In genomic region chr14:31578266-31578665, GRCh38 we compare ENCODE assay signal across 26 cellular contexts. TPM values are rescaled to one million over a fixed set of nuclear protein-coding genes. Genes with fewer than 3 reads are reported as not detected.
DNase-seq lines count a peak whose midpoint lies in the region; ATAC-seq, FAIRE-seq and TF ChIP-seq lines count a peak whose summit lies in the region.
"Had no signal": no experiment of that assay in that cellular context is flagged by ENCODE, and none has a peak within 500 bp of the region (broad histone marks: within the 10 kb centered on the region; RNA-seq: fewer than 3 reads in every experiment).

No MANE protein-coding gene starts in this region.

- 54% methylated on average over 3 of the region's 3 CpGs for WGBS in liver
- 65% methylated on average over 3 of the region's 3 CpGs for WGBS in HepG2 (ENCODE audit: low lambda C conversion rate)
- 24 to 35% (median 30%) methylated on average over 3 of the region's 3 CpGs for WGBS in heart left ventricle, 4 donors
- WGBS in psoas muscle, 3 donors = 9 to 17% (median 14%) methylated on average over 3 of the region's 3 CpGs
- WGBS in body of pancreas, 2 donors = 43 to 56% methylated on average over 3 of the region's 3 CpGs

- H3K36me3 ChIP-seq in liver (ENCODE audit: control insufficient read depth in 4 of 4, insufficient read depth in 3 of 4, low read depth in 1 of 4, low read length in 3 of 4) = no peaks in the 10 kb centered on the region
- H3K36me3 ChIP-seq in HepG2 (replicated peaks in 1 of 2; ENCODE audit: control insufficient read depth in 1 of 2, insufficient read depth in 2 of 2, low read length in 2 of 2) = peaks cover 8 to 16% of the 10 kb centered on the region in 2 experiments; a peak in 4 of 5 replicates
- H3K36me3 ChIP-seq in heart left ventricle = no peaks in the 10 kb centered on the region
- no peaks in the 10 kb centered on the region for H3K36me3 ChIP-seq in psoas muscle (ENCODE audit: insufficient read depth in 1 of 2, low read depth in 1 of 2)
- H3K36me3 ChIP-seq in body of pancreas (replicated peaks in 1 of 2; ENCODE audit: insufficient read depth in 1 of 2, low read depth in 2 of 2) = no peaks in the 10 kb centered on the region
- H3K36me3 ChIP-seq in colonic mucosa = no peaks in the 10 kb centered on the region
- H3K36me3 ChIP-seq: ovary had no signal

- H3K4me3 ChIP-seq in liver (ENCODE audit: low read depth in 1 of 3, low read length in 3 of 3) (no peak overlapping the region), HepG2 (replicated peaks in 1 of 3; ENCODE audit: insufficient read depth in 1 of 3, low read depth in 2 of 3, low read length in 3 of 3) (no peak overlapping the region), heart left ventricle (peak overlapping the region in 5 of 12 donors; percentile 3 to 27 (median 9)), psoas muscle (no peak overlapping the region), body of pancreas (no peak overlapping the region), colonic mucosa (no peak overlapping the region)
- H3K4me3 ChIP-seq: BLaER1 treated with 17β-estradiol and CSF1 and Interleukin-3, amounts not matched to agents 10 nM and 100 nM; GM23338; ovary; skin epidermis; stomach had no signal

- no peak for TF ChIP-seq CTCF in liver (IDR thresholded peaks at IDR 0.05; ENCODE audit: low read depth, low read length, missing input control)
- TF ChIP-seq CTCF in HepG2 (CRISPR knock-in tag; IDR thresholded peaks at IDR 0.05) = no peak
- no peak for TF ChIP-seq CTCF in heart left ventricle (IDR thresholded peaks at IDR 0.05)
- TF ChIP-seq CTCF in psoas muscle (IDR thresholded peaks at IDR 0.05) = no peak
- no peak for TF ChIP-seq CTCF in body of pancreas (IDR thresholded peaks at IDR 0.05)
- TF ChIP-seq CTCF in colonic mucosa (IDR thresholded peaks at IDR 0.05) = no peak

- CTCF ChIA-PET in HepG2 (lab: Yijun Ruan, JAX; ENCODE audit: low intra/inter-chr PET ratio, low total read pairs) = no interaction called here

- no peak for FAIRE-seq in HepG2 (lab: Jason Lieb, UNC)
- FAIRE-seq: A204.1, colon, urothelium cell line had no signal

- no peaks in the 10 kb centered on the region for H4K20me1 ChIP-seq in HepG2 (ENCODE audit: insufficient read depth, low read length)
- H4K20me1 ChIP-seq: BLaER1 treated with 17β-estradiol and CSF1 and Interleukin-3, amounts not matched to agents 10 nM and 100 nM had no signal

- H3K4me1 ChIP-seq in liver (ENCODE audit: control insufficient read depth in 4 of 4, insufficient read depth in 4 of 4, low read length in 3 of 4) (no peaks in the 10 kb centered on the region), HepG2 (ENCODE audit: insufficient read depth, low read length) (peaks cover 10% of the 10 kb centered on the region), heart left ventricle (peaks cover 0 to 48% (median 17%) of the 10 kb centered on the region in 12 donors), psoas muscle (peaks cover 33% of the 10 kb centered on the region), body of pancreas (no peaks in the 10 kb centered on the region), colonic mucosa (no peaks in the 10 kb centered on the region)
- H3K4me1 ChIP-seq: BLaER1 treated with 17β-estradiol and CSF1 and Interleukin-3, amounts not matched to agents 10 nM and 100 nM had no signal

- no peaks in the 10 kb centered on the region for H3K9me3 ChIP-seq in liver (ENCODE audit: control insufficient read depth in 4 of 4, low read length in 3 of 4)
- no peaks in the 10 kb centered on the region for H3K9me3 ChIP-seq in HepG2 (ENCODE audit: low read length)
- H3K9me3 ChIP-seq in heart left ventricle = no peaks in the 10 kb centered on the region
- no peaks in the 10 kb centered on the region for H3K9me3 ChIP-seq in psoas muscle
- H3K9me3 ChIP-seq in body of pancreas = no peaks in the 10 kb centered on the region
- H3K9me3 ChIP-seq in colonic mucosa = no peaks in the 10 kb centered on the region
- H3K9me3 ChIP-seq: BLaER1 treated with 17β-estradiol and CSF1 and Interleukin-3, amounts not matched to agents 10 nM and 100 nM; ovary; stomach had no signal

- in situ Hi-C loops in HepG2 (cut with HindIII; ENCODE audit: extremely low pct_ligation_motif_present, low pct_unique_long_range_greater_than_20kb) = no loop called here

- intact Hi-C loops in HepG2 (cut with micrococcal nuclease; ENCODE audit: unreplicated experiment) (no loop called here), heart left ventricle (cut with DNase I) (no loop called here), psoas muscle (cut with DNase I) (no loop called here), body of pancreas (cut with DNase I) (no loop called here), colonic mucosa (cut with DNase I) (no loop called here)

- H3K27ac ChIP-seq in liver (ENCODE audit: low read depth in 1 of 2, low read length in 2 of 2) = no peak overlapping the region
- H3K27ac ChIP-seq in HepG2 (ENCODE audit: extremely low read length, insufficient read depth, low read length) = no peak overlapping the region
- peak overlapping the region in 9 of 12 donors; percentile 15 to 55 (median 30) for H3K27ac ChIP-seq in heart left ventricle
- peak overlapping the region; percentile 30 for H3K27ac ChIP-seq in psoas muscle
- no peak overlapping the region for H3K27ac ChIP-seq in body of pancreas
- no peak overlapping the region for H3K27ac ChIP-seq in colonic mucosa
- H3K27ac ChIP-seq: BLaER1 treated with 17β-estradiol and CSF1 and Interleukin-3, amounts not matched to agents 10 nM and 100 nM; HL-60; stomach had no signal

- TF ChIP-seq RAD21 in liver (IDR thresholded peaks at IDR 0.05) (no peak), HepG2 (CRISPR knock-in tag; IDR thresholded peaks at IDR 0.05) (no peak)

- POLR2A ChIA-PET in HepG2 (lab: Yijun Ruan, JAX) = no interaction called here

- no peak overlapping the region for H3K9ac ChIP-seq in liver (ENCODE audit: low read depth in 1 of 2, low read length in 2 of 2)
- no peak overlapping the region for H3K9ac ChIP-seq in HepG2 (ENCODE audit: insufficient read depth, low read depth, low read length)
- H3K9ac ChIP-seq in colonic mucosa (ENCODE audit: low read depth in 2 of 2, low read length in 2 of 2) = no peak overlapping the region
- H3K9ac ChIP-seq: BLaER1 treated with 17β-estradiol and CSF1 and Interleukin-3, amounts not matched to agents 10 nM and 100 nM had no signal

- DNase-seq in HepG2 (ENCODE audit: low spot score) (no peak), heart left ventricle (no peak), psoas muscle (no peak), body of pancreas (no peak), colonic mucosa (no peak), Kasumi-1 (lab: John Stamatoyannopoulos, UW) (no peak), glomerular visceral epithelial cell (ENCODE audit: extremely low spot score) (no peak)
- DNase-seq: activated CD4-positive, CD25-positive, alpha-beta regulatory T cell; activated CD8-positive, alpha-beta T cell treated with anti-CD3 and anti-CD28 coated beads for 36 hours; activated naive CD4-positive, alpha-beta T cell treated with Interleukin-2 at 50 U/mL for 16 hours; activated T-cell treated with anti-CD3 and anti-CD28 coated beads, Interleukin-2, amount 50 U/mL, for 1 hour; aorta; DMS 273 treated with DMSO at 0.1 percent for 48 hours; islet precursor cell; naive thymus-derived CD8-positive, alpha-beta T cell; NCI-H526 treated with DMSO at 0.1 percent for 48 hours; ovary; stomach had no signal

- no TSS peak for BruUV-seq in HepG2 (replicated peaks; lab: Mats Ljungman, UMichigan)

- H3K27me3 ChIP-seq in liver (ENCODE audit: control insufficient read depth in 4 of 4, insufficient read depth in 4 of 4, low read length in 3 of 4) (no peaks in the 10 kb centered on the region), HepG2 (ENCODE audit: control insufficient read depth in 1 of 2, insufficient read depth in 2 of 2, low read length in 2 of 2) (no peaks in the 10 kb centered on the region), heart left ventricle (no peaks in the 10 kb centered on the region), psoas muscle (ENCODE audit: insufficient read depth in 3 of 3, low read length in 2 of 3) (no peaks in the 10 kb centered on the region), body of pancreas (no peaks in the 10 kb centered on the region), colonic mucosa (no peaks in the 10 kb centered on the region)
- H3K27me3 ChIP-seq: BLaER1 treated with 17β-estradiol and CSF1 and Interleukin-3, amounts not matched to agents 10 nM and 100 nM; ovary; stomach had no signal

- no peak for ATAC-seq in HepG2
- peak in 3 of 4 donors; percentile 43 to 63 (median 45) for ATAC-seq in heart left ventricle
- ATAC-seq in psoas muscle = peak in 2 of 4 donors; percentile 50 to 69
- no peak for ATAC-seq in body of pancreas
- ATAC-seq: activated CD8-positive, alpha-beta T cell treated with anti-CD3 and anti-CD28 coated beads for 36 hours; GM23338; naive thymus-derived CD8-positive, alpha-beta T cell had no signal

- H3K79me2 ChIP-seq in HepG2 (ENCODE audit: insufficient read depth, low read length) = no peaks in the 10 kb centered on the region

- no peak overlapping the region for H3K4me2 ChIP-seq in HepG2 (ENCODE audit: low read depth, low read length)
- H3K4me2 ChIP-seq: BLaER1 treated with 17β-estradiol and CSF1 and Interleukin-3, amounts not matched to agents 10 nM and 100 nM; GM23338 had no signal

- no peak overlapping the region for H2AFZ ChIP-seq in HepG2 (ENCODE audit: low read length)
- H2AFZ ChIP-seq: GM23338 had no signal

- TF ChIP-seq EP300 in HepG2 (IDR thresholded peaks at IDR 0.05; ENCODE audit: low read depth in 2 of 2, low read length in 2 of 2) (no peak), HepG2 (CRISPR knock-in tag; IDR thresholded peaks at IDR 0.05; ENCODE audit: borderline replicate concordance) (no peak)

- TF ChIP-seq POLR2A in HepG2 (IDR thresholded peaks at IDR 0.05; ENCODE audit: insufficient read depth in 1 of 2, low read depth in 2 of 2, low read length in 2 of 2) (no peak), heart left ventricle (IDR thresholded peaks at IDR 0.05) (no peak), body of pancreas (IDR thresholded peaks at IDR 0.05) (no peak)

RNA-seq across cellular contexts. Expression of gene NUBPL, which starts 17.1 kb away (rescaled TPM):
- total RNA-seq in liver (1 to 10 TPM; 7.4 to 9.3 TPM), HepG2 (2016; rRNA removed; fragmentation: Illumina TruSeq; extraction: Trizol) (44.1 and 67.1 TPM in 2 replicates), heart left ventricle (10 to 100 TPM; 16.1 to 28.7 (median 19.1) TPM), psoas muscle (10 to 100 TPM in 2 of 4 donors, 1 to 10 TPM in 2; 7.0 to 16.3 (median 12.4) TPM), body of pancreas (10 to 100 TPM in 1 of 2 donors, 1 to 10 TPM in 1; 4.7 to 18.5 TPM), colonic mucosa (10 to 100 TPM; 13.3 to 14.0 TPM)
- polyA plus RNA-seq in liver (1 to 10 TPM; 4.2 to 5.9 TPM), HepG2 (2011; rRNA removed) (15.8 and 21.3 TPM in 2 replicates), heart left ventricle (1 to 10 TPM; 6.2 to 7.3 TPM), psoas muscle (1 to 10 TPM; 3.3 to 9.3 (median 5.1) TPM)
- total RNA-seq in HepG2 (2016; cell fraction: cytosol; rRNA removed; fragmentation: Illumina TruSeq; extraction: Trizol; ENCODE audit: low read depth) = 2.8 and 3.6 TPM in 2 replicates
- 46.0 and 66.8 TPM in 2 replicates for total RNA-seq in HepG2 (2016; cell fraction: insoluble cytoplasmic fraction; rRNA removed; fragmentation: Illumina TruSeq; extraction: Trizol)
- 11.2 and 11.4 TPM in 2 replicates for total RNA-seq in HepG2 (2016; cell fraction: membrane; rRNA removed; fragmentation: Illumina TruSeq; extraction: Trizol)
- 89.2 and 90.0 TPM in 2 replicates for total RNA-seq in HepG2 (2016; cell fraction: nucleus; rRNA removed; fragmentation: Illumina TruSeq; extraction: Trizol)
- 8.7 and 14.2 TPM in 2 replicates for polyA plus RNA-seq in HepG2 (2011; cell fraction: cytosol; rRNA removed)
- 7.1 and 8.2 TPM in 2 replicates for polyA plus RNA-seq in HepG2 (2011; cell fraction: nucleus; rRNA removed)
- 16.0 and 24.2 TPM in 2 replicates for polyA plus RNA-seq in HepG2 (2012)
- 2.0 and 2.5 TPM in 2 replicates for polyA plus RNA-seq in HepG2 (2016; cell fraction: cytosol; fragmentation: Illumina TruSeq; extraction: Trizol; ENCODE audit: low read depth)
- 46.1 and 49.1 TPM in 2 replicates for polyA plus RNA-seq in HepG2 (2016; cell fraction: insoluble cytoplasmic fraction; fragmentation: Illumina TruSeq; extraction: Trizol; ENCODE audit: low read depth)
- 7.5 and 7.8 TPM in 2 replicates for polyA plus RNA-seq in HepG2 (2016; cell fraction: membrane; fragmentation: Illumina TruSeq; extraction: Trizol; ENCODE audit: low read depth)
- polyA plus RNA-seq in HepG2 (2016; cell fraction: nucleus; fragmentation: Illumina TruSeq; extraction: Trizol; ENCODE audit: insufficient read depth, low read depth) = 24.3 and 24.6 TPM in 2 replicates
- 3.7 and 19.6 TPM in 2 replicates for polyA minus RNA-seq in HepG2 (2011; rRNA and poly(A)+ RNA removed; ENCODE audit: low replicate concordance)
- polyA minus RNA-seq in HepG2 (2011; cell fraction: cytosol; rRNA and poly(A)+ RNA removed) = 16.4 and 17.6 TPM in 2 replicates
- 89.0 and 103 TPM in 2 replicates for polyA minus RNA-seq in HepG2 (2011; cell fraction: nucleus; rRNA and poly(A)+ RNA removed)

Comparison
In these comparisons a context has a peak if more than half of its experiments do, and no peak if none do; other contexts are left out.
1. H3K27ac ChIP-seq: peak in heart left ventricle (9 of 12) and psoas muscle (single experiment); none in liver (0 of 2), HepG2 (single experiment), body of pancreas (0 of 4) and colonic mucosa (single experiment).
2. ATAC-seq: peak in heart left ventricle (3 of 4); none in HepG2 (single experiment) and body of pancreas (single experiment).